1 cellular context compared by ENCODE assay signal in genomic region chr6:97468981-97469380, GRCh38.
TF ChIP-seq lines count a peak whose summit lies in the region.

No MANE protein-coding gene starts in this region.

TF ChIP-seq in K562, 482 proteins besides CTCF, POLR2A, EP300 and RAD21 (continued from another document):
- TF ChIP-seq DMBX1 (CRISPR knock-in tag; IDR thresholded peaks at IDR 0.05; ENCODE audit: borderline replicate concordance) (no peak), OTX1 (CRISPR knock-in tag; IDR thresholded peaks at IDR 0.05) (no peak), RBM39 (optimal IDR thresholded peaks at IDR 0.05; ENCODE audit: low read depth, low read length) (no peak), ERF (CRISPR knock-in tag; IDR thresholded peaks at IDR 0.05) (no peak), NCOA4 (IDR thresholded peaks at IDR 0.05; ENCODE audit: partially characterized antibody) (no peak), ZC3H4 (CRISPR knock-in tag; IDR thresholded peaks at IDR 0.05; ENCODE audit: borderline replicate concordance) (no peak), ZBTB26 (CRISPR knock-in tag; IDR thresholded peaks at IDR 0.05) (no peak), PCBP1 (IDR thresholded peaks at IDR 0.05; ENCODE audit: low read depth, low read length, poor library complexity, severe bottlenecking) (no peak), HMG20A (CRISPR knock-in tag; conservative IDR thresholded peaks at IDR 0.05) (no peak), GATAD2A (IDR thresholded peaks at IDR 0.05) (no peak), TOE1 (IDR thresholded peaks at IDR 0.05; ENCODE audit: borderline replicate concordance) (no peak), TOE1 (CRISPR knock-in tag; IDR thresholded peaks at IDR 0.05; ENCODE audit: borderline replicate concordance, low read depth) (no peak), MAFF (IDR thresholded peaks at IDR 0.05; ENCODE audit: low read length) (peak; percentile 88), C11orf30 (IDR thresholded peaks at IDR 0.05; ENCODE audit: low read depth) (peak; percentile 84), MAFG (tag; conservative IDR thresholded peaks at IDR 0.05) (peak; percentile 85), ZNF699 (CRISPR knock-in tag; IDR thresholded peaks at IDR 0.05; ENCODE audit: insufficient replicate concordance) (no peak), ZNF639 (CRISPR knock-in tag; conservative IDR thresholded peaks at IDR 0.05 in 1 of 2, IDR thresholded peaks at IDR 0.05 in 1 of 2) (no peak), CBFA2T3 (IDR thresholded peaks at IDR 0.05) (no peak), ATF6 (CRISPR knock-in tag; IDR thresholded peaks at IDR 0.05) (no peak), ZBTB7A (IDR thresholded peaks at IDR 0.05; ENCODE audit: borderline replicate concordance, control insufficient read depth, low read depth, low read length) (no peak), ZEB2 (IDR thresholded peaks at IDR 0.05) (no peak), PTTG1 (tag; IDR thresholded peaks at IDR 0.05; ENCODE audit: low read depth) (no peak), CBX1 (IDR thresholded peaks at IDR 0.05; ENCODE audit: low read depth) (no peak), TCF15 (CRISPR knock-in tag; IDR thresholded peaks at IDR 0.05) (no peak), ZBTB17 (CRISPR knock-in tag; IDR thresholded peaks at IDR 0.05) (no peak), MNT (conservative IDR thresholded peaks at IDR 0.05) (no peak), ZNF316 (IDR thresholded peaks at IDR 0.05) (peak; percentile 90), NFE2L1 (tag; IDR thresholded peaks at IDR 0.05; ENCODE audit: borderline replicate concordance, low read depth) (no peak)
TF ChIP-seq in K562: peak in this region for 5.
